8 cellular contexts compared by ENCODE assay signal in the genomic region with DNA sequence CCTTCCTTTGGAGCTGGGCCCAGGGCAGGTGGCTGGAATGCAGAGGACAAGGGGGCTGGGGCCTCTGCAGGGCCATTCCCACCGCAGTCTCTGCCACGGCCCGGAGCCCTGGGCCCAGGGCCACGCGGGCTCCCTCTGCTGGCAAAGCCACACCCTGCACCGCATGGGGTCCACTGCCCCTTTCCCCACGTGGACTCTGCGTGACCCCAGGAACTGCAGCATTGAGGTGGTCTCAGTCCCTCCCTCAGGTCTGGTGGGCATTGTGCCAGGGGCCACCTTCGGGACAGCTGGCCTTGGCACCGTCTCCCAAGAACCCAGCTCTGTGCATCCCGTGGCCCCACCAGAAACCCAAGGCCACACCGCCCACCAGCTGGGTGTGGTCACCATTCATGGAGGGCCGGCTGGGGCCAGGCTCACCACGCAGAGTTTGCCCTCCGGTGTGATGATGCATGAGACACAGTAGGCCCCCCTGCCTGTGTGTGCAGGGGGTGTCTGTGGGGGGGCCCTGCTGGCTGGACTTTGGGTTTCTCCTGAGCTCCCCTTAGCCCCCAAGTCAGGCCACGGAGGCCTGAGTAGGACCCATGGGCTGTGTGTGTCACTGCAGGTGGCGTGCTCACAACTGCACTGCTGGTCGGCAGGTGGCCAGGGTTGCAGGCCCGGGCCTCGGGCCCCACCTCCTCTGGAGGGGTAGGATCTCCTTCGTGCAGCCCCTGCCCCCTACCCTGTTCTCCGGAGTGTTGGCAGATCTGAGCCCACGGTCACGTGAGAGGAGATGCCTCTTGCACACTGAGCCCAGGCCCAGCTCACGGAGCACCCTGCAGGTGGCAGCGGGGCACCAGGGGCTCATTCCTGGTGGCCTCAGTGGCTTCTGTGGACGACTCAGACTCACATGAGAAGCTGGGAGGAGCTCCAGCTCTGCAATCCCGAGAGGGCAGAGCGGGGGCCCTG. TPM values are rescaled to one million over a fixed set of nuclear protein-coding genes. Genes with fewer than 3 reads are reported as not detected.
A peak's percentile ranks its signal among the peaks of the same experiment; 100 is the strongest.
DNase-seq lines count a peak whose midpoint lies in the region; ATAC-seq and TF ChIP-seq lines count a peak whose summit lies in the region.

No MANE protein-coding gene starts in this region.

- no peaks in the 10 kb centered on the region for H3K9me3 Mint-ChIP-seq in activated naive CD4-positive, alpha-beta T cell treated with anti-CD3 and anti-CD28 coated beads for 36 hours

- H3K36me3 ChIP-seq in Panc1 (ENCODE audit: control insufficient read depth, insufficient read depth, low read length) (peaks cover 2% of the 10 kb centered on the region; the same call in 1 of the 2 replicates), left ventricle myocardium inferior (no peaks in the 10 kb centered on the region)

- H3K4me3 Mint-ChIP-seq in activated naive CD4-positive, alpha-beta T cell treated with anti-CD3 and anti-CD28 coated beads for 36 hours = no peak overlapping the region

- peaks cover 5% of the 10 kb centered on the region for H3K4me1 Mint-ChIP-seq in activated naive CD4-positive, alpha-beta T cell treated with anti-CD3 and anti-CD28 coated beads for 36 hours (ENCODE audit: low read depth)

- H3K4me1 ChIP-seq in Panc1 (ENCODE audit: control insufficient read depth, insufficient read depth, low read length) (peaks cover 39% of the 10 kb centered on the region), left ventricle myocardium inferior (peaks cover 32% of the 10 kb centered on the region)

- peaks cover 14% of the 10 kb centered on the region for H3K27me3 Mint-ChIP-seq in activated naive CD4-positive, alpha-beta T cell treated with anti-CD3 and anti-CD28 coated beads for 36 hours (ENCODE audit: low read depth)

- H3K9me3 ChIP-seq in Panc1 (ENCODE audit: control insufficient read depth, insufficient read depth, low read depth, low read length) (no peaks in the 10 kb centered on the region), left ventricle myocardium inferior (replicated peaks) (no peaks in the 10 kb centered on the region)

- POLR2A ChIA-PET in Panc1 (lab: Charles Lee) = interaction anchor here (0.5 to 1.6 kb wide), 2 partner anchors 10 to 63 kb away, joined by 4 to 5 read pairs; no protein-coding TSS in a partner anchor

- CTCF ChIA-PET in Panc1 (lab: Charles Lee) = interaction anchor here (0.5 to 1.7 kb wide), 9 partner anchors 8 to 150 kb away, joined by 3 to 9 read pairs (median 4); a partner anchor contains a TSS
- CTCF ChIA-PET in activated naive CD4-positive, alpha-beta T cell treated with anti-CD3 and anti-CD28 coated beads for 36 hours (lab: Charles Lee) = interaction anchor here (0.6 to 2.5 kb wide), 14 partner anchors 9 to 311 kb away, joined by 3 to 14 read pairs (median 4); a partner anchor contains a TSS

- intact Hi-C loops in Panc1 (cut with micrococcal nuclease; ENCODE audit: unreplicated experiment) = no loop called here
- intact Hi-C loops in activated naive CD4-positive, alpha-beta T cell treated with anti-CD3 and anti-CD28 coated beads for 36 hours (cut with micrococcal nuclease) = loop anchor here (1.0 kb wide), 2 partner anchors 64 to 66 kb away; a partner anchor contains a TSS
- intact Hi-C loops in left ventricle myocardium inferior (cut with micrococcal nuclease) = no loop called here

- peak; percentile 74 for ATAC-seq in Panc1

- H3K27ac ChIP-seq in Panc1 (ENCODE audit: low read length) (peak overlapping the region; percentile 74), left ventricle myocardium inferior (replicated peaks) (no peak overlapping the region)

- no peak overlapping the region for H3K4me3 ChIP-seq in Panc1 (ENCODE audit: low read depth in 2 of 2, low read length in 2 of 2)
- H3K4me3 ChIP-seq in left ventricle myocardium inferior = no peak overlapping the region

- H3K27me3 ChIP-seq in Panc1 (ENCODE audit: control insufficient read depth, insufficient read depth, low read length) (no peaks in the 10 kb centered on the region), left ventricle myocardium inferior (ENCODE audit: low read depth) (peaks cover 6% of the 10 kb centered on the region)

- H3K36me3 Mint-ChIP-seq in activated naive CD4-positive, alpha-beta T cell treated with anti-CD3 and anti-CD28 coated beads for 36 hours (ENCODE audit: low read depth) = no peaks in the 10 kb centered on the region

- no TSS peak for BruUV-seq in Panc1 (replicated peaks; lab: Mats Ljungman, UMichigan)

- no peak overlapping the region for H3K27ac Mint-ChIP-seq in activated naive CD4-positive, alpha-beta T cell treated with anti-CD3 and anti-CD28 coated beads for 36 hours

- DNase-seq in NCI-H1694 treated with DMSO at 0.1 percent for 48 hours (lab: John Stamatoyannopoulos, UW) (peak; percentile 18), NCI-H1694 (lab: John Stamatoyannopoulos, UW) (no peak), Panc1 (ENCODE audit: low read depth, low spot score) (no peak), left ventricle myocardium inferior (peak; percentile 43), NCI-H1436 (lab: John Stamatoyannopoulos, UW) (no peak), A172 (ENCODE audit: low spot score) (no peak)
- DNase-seq in activated naive CD4-positive, alpha-beta T cell treated with anti-CD3 and anti-CD28 coated beads for 36 hours = peak; percentile 60
- DNase-seq in stimulated activated CD4-positive, alpha-beta T cell treated with anti-CD3 and anti-CD28 coated beads, Interleukin-12 subunit alpha, Interleukin-12 subunit beta, amount 100 ng/mL, for 4 hours = peak; percentile 71

- TF ChIP-seq CTCF in Panc1 (IDR thresholded peaks at IDR 0.05) (peak; percentile 97), left ventricle myocardium inferior (IDR thresholded peaks at IDR 0.05; ENCODE audit: borderline replicate concordance) (peak; percentile 96)

- in situ Hi-C loops in Panc1 (cut with HindIII; ENCODE audit: low pct_unique_long_range_greater_than_20kb, low sequenced_read_pairs) = no loop called here

RNA-seq across cellular contexts. Expression of a gene that starts 5.7 kb away (rescaled TPM):
- total RNA-seq in Panc1 (2021; ENCODE audit: unreplicated experiment) = 858 TPM
- 1,549 TPM for polyA plus RNA-seq in Panc1 (2012; ENCODE audit: insufficient read length)
- total RNA-seq in activated naive CD4-positive, alpha-beta T cell treated with anti-CD3 and anti-CD28 coated beads for 36 hours = under 1 TPM; 0.72 to 0.74 TPM
- total RNA-seq in left ventricle myocardium inferior = 13.7 TPM
- total RNA-seq in A172 (2014; rRNA removed; shearing (Covaris generic)) = 0.91 and 2.0 TPM in 2 replicates

RNA-seq across cellular contexts. Expression of a gene that starts 8.3 kb away (rescaled TPM):
- total RNA-seq in Panc1 (2021; ENCODE audit: unreplicated experiment) = 10.6 TPM
- polyA plus RNA-seq in Panc1 (2012; ENCODE audit: insufficient read length) = 8.1 TPM
- under 1 TPM; 0.42 to 0.57 TPM for total RNA-seq in activated naive CD4-positive, alpha-beta T cell treated with anti-CD3 and anti-CD28 coated beads for 36 hours
- total RNA-seq in left ventricle myocardium inferior = 2.8 TPM
- not detected in 2 replicates for total RNA-seq in A172 (2014; rRNA removed; shearing (Covaris generic))

RNA-seq across cellular contexts. Expression of a gene that starts 20.1 kb away (rescaled TPM):
- total RNA-seq in Panc1 (2021; ENCODE audit: unreplicated experiment) (1.9 TPM), left ventricle myocardium inferior (1.7 TPM)
- 3.7 TPM for polyA plus RNA-seq in Panc1 (2012; ENCODE audit: insufficient read length)
- not detected for total RNA-seq in activated naive CD4-positive, alpha-beta T cell treated with anti-CD3 and anti-CD28 coated beads for 36 hours
- 0.12 TPM in 1 of 2 replicates, not detected in the other for total RNA-seq in A172 (2014; rRNA removed; shearing (Covaris generic))

RNA-seq across cellular contexts. Expression of a gene that starts 30.4 kb away (rescaled TPM):
- total RNA-seq in Panc1 (2021; ENCODE audit: unreplicated experiment) (104 TPM), left ventricle myocardium inferior (8.3 TPM)
- 74.5 TPM for polyA plus RNA-seq in Panc1 (2012; ENCODE audit: insufficient read length)
- total RNA-seq in activated naive CD4-positive, alpha-beta T cell treated with anti-CD3 and anti-CD28 coated beads for 36 hours = 10 to 100 TPM; 32.7 to 38.7 TPM
- total RNA-seq in A172 (2014; rRNA removed; shearing (Covaris generic)) = 8.0 and 12.0 TPM in 2 replicates

RNA-seq across cellular contexts. Expression of a gene that starts 34.1 kb away (rescaled TPM):
- 196 TPM for total RNA-seq in Panc1 (2021; ENCODE audit: unreplicated experiment)
- 252 TPM for polyA plus RNA-seq in Panc1 (2012; ENCODE audit: insufficient read length)
- 100 to 1,000 TPM; 103 to 107 TPM for total RNA-seq in activated naive CD4-positive, alpha-beta T cell treated with anti-CD3 and anti-CD28 coated beads for 36 hours
- 135 TPM for total RNA-seq in left ventricle myocardium inferior
- total RNA-seq in A172 (2014; rRNA removed; shearing (Covaris generic)) = 117 and 151 TPM in 2 replicates

Comparison
In these comparisons a context has a peak if more than half of its experiments do, and no peak if none do; other contexts are left out.
1. DNase-seq: peak in NCI-H1694 treated with DMSO at 0.1 percent for 48 hours (single experiment), activated naive CD4-positive, alpha-beta T cell treated with anti-CD3 and anti-CD28 coated beads for 36 hours (single experiment), left ventricle myocardium inferior (single experiment) and stimulated activated CD4-positive, alpha-beta T cell treated with anti-CD3 and anti-CD28 coated beads, Interleukin-12 subunit alpha, Interleukin-12 subunit beta, amount 100 ng/mL, for 4 hours (single experiment); none in NCI-H1694 (single experiment), Panc1 (single experiment), NCI-H1436 (single experiment) and A172 (single experiment).
2. RNA of a gene that starts 5.7 kb away (total RNA-seq): 858 TPM in Panc1 (single experiment); 13.7 TPM in left ventricle myocardium inferior (single experiment), 0.91 to 2.0 TPM in A172 and 0.72 to 0.74 TPM in activated naive CD4-positive, alpha-beta T cell treated with anti-CD3 and anti-CD28 coated beads for 36 hours; every median in the first group is over 10 times any median in the second.